Comparison of ENCODE assay signal across 26 cellular contexts in the genomic region with DNA sequence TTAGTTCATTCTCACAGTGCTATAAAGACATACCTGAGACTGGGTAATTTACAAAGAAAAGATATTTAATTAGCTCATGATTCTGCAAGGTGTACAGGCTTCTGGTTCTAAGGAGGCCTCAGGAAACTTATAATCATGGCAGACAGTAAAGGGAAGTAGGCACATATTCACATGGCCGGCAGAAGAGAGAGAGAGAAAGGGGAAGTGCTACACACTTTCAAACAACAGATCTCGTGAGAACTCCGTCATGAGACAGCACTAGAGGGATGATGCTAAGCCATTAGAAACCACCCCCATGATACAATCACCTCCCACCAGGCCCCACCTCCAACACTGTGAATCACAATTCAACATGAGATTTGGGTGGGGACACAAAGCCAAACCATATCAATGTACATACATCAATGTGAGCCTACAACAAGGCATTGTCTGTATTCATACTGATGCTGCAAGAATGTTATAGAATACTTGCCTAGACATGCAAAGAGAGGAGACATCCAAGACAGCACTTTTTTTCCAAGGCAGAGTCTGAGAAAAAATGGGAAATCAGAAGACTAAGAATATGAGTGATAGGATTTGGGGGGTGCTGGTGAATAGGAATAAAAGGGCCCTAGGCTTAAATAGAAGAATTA.
DNase-seq lines count a peak whose midpoint lies in the region; ATAC-seq, FAIRE-seq and TF ChIP-seq lines count a peak whose summit lies in the region.
"Had no signal": no experiment of that assay in that cellular context is flagged by ENCODE, and none has a peak within 500 bp of the region (broad histone marks: within the 10 kb centered on the region; RNA-seq: fewer than 3 reads in every experiment).

No MANE protein-coding gene starts in this region.

- no peak overlapping the region for H3K18ac ChIP-seq in H9 (ENCODE audit: insufficient read length, low read depth, low read length)

- H3K9me3 ChIP-seq in mammary epithelial cell (replicated peaks; ENCODE audit: insufficient read depth, low read length) (peaks cover 5% of the 10 kb centered on the region), RWPE2 (ENCODE audit: severe bottlenecking) (no peaks in the 10 kb centered on the region), H9 (ENCODE audit: control insufficient read depth, low read depth, low read length) (no peaks in the 10 kb centered on the region)

- peaks cover 4% of the 10 kb centered on the region for H3K4me1 ChIP-seq in mammary epithelial cell (ENCODE audit: insufficient read depth, low read length)
- H3K4me1 ChIP-seq in RWPE2 (ENCODE audit: insufficient read depth, poor library complexity, severe bottlenecking), result no peaks in the 10 kb centered on the region
- no peaks in the 10 kb centered on the region for H3K4me1 ChIP-seq in H9 (ENCODE audit: insufficient read depth, low read length)

- H3K4me2 ChIP-seq in mammary epithelial cell (ENCODE audit: insufficient read depth, low read depth, low read length) (no peak overlapping the region), H9 (ENCODE audit: insufficient read depth, insufficient read length, low read length) (no peak overlapping the region)
- H3K4me2 ChIP-seq: KMS-11 had no signal

- BruUV-seq in mammary epithelial cell (replicated peaks; lab: Mats Ljungman, UMichigan), result no TSS peak
- BruUV-seq in MCF 10A (replicated peaks; lab: Mats Ljungman, UMichigan), result no TSS peak

- H3K23ac ChIP-seq in H9 (ENCODE audit: insufficient read length, low read depth, low read length), result no peak overlapping the region

- H2BK120ac ChIP-seq in H9 (ENCODE audit: low read depth, low read length, poor library complexity, severe bottlenecking), result no peak overlapping the region

- no peak overlapping the region for H3T11ph ChIP-seq in H9 (ENCODE audit: low read length)

- in situ Hi-C loops in mammary epithelial cell (cut with MboI; ENCODE audit: low sequenced_read_pairs in 2 of 2), result no loop called here

- no peak overlapping the region for H3K9ac ChIP-seq in mammary epithelial cell (ENCODE audit: insufficient read depth, low read length)
- H3K9ac ChIP-seq in H9 (ENCODE audit: extremely low read depth, insufficient read length, low read length), result no peak overlapping the region
- H3K9ac ChIP-seq: KMS-11 had no signal

- H3K4me3 Mint-ChIP-seq in MCF 10A (ENCODE audit: unreplicated experiment) (no peak overlapping the region), H9 (no peak overlapping the region)
- H3K4me3 Mint-ChIP-seq: CD8-positive, alpha-beta memory T cell; T-helper 17 cell had no signal

- dilution Hi-C loops in mammary epithelial cell (cut with HindIII; ENCODE audit: low sequenced_read_pairs), result no loop called here

- no peak overlapping the region for H3K27ac Mint-ChIP-seq in MCF 10A (ENCODE audit: low read depth, unreplicated experiment)
- no peak overlapping the region for H3K27ac Mint-ChIP-seq in H9
- H3K27ac Mint-ChIP-seq: CD8-positive, alpha-beta memory T cell; T-helper 17 cell had no signal

- no peak overlapping the region for H2AK5ac ChIP-seq in H9 (ENCODE audit: insufficient read length, low read length)

- no peaks in the 10 kb centered on the region for H3K36me3 ChIP-seq in mammary epithelial cell (ENCODE audit: insufficient read depth, low read length)
- H3K36me3 ChIP-seq in RWPE2 (ENCODE audit: low read depth), result no peaks in the 10 kb centered on the region

- H3K14ac ChIP-seq in H9 (ENCODE audit: insufficient read depth, low read length), result no peak overlapping the region

- no peaks in the 10 kb centered on the region for H3K27me3 Mint-ChIP-seq in MCF 10A (ENCODE audit: insufficient read depth, unreplicated experiment)
- H3K27me3 Mint-ChIP-seq in H9 (ENCODE audit: low read depth), result no peaks in the 10 kb centered on the region; the same call in none of the 2 replicates

- CTCF ChIA-PET in mammary epithelial cell (lab: Charles Lee; ENCODE audit: low non-redundant PET) (no interaction called here), MCF 10A (lab: Yijun Ruan, JAX) (interaction anchor here (0.5 kb wide), 1 partner anchor 18 kb away, joined by 3 read pairs; no protein-coding TSS in a partner anchor)

- no peak overlapping the region for H3K56ac ChIP-seq in H9 (ENCODE audit: insufficient read length, low read depth, low read length)

- no peak overlapping the region for H4K8ac ChIP-seq in H9 (replicated peaks; ENCODE audit: insufficient read length, low read depth, low read length)

- H4K91ac ChIP-seq in H9 (ENCODE audit: insufficient read length, low read depth, low read length), result no peak overlapping the region

- H3K27ac ChIP-seq in mammary epithelial cell (ENCODE audit: insufficient read depth, low read depth, low read length), result no peak overlapping the region
- H3K27ac ChIP-seq in RWPE2 (ENCODE audit: poor library complexity, severe bottlenecking), result no peak overlapping the region
- H3K27ac ChIP-seq in H9 (ENCODE audit: insufficient read length, low read depth, low read length), result no peak overlapping the region
- H3K27ac ChIP-seq: KMS-11 had no signal

- DNase-seq in mammary epithelial cell (peak; percentile 65), MCF 10A (ENCODE audit: unreplicated experiment) (no peak), RWPE2 (ENCODE audit: low spot score) (no peak), epithelial cell of esophagus (ENCODE audit: low read depth) (peak; percentile 16), H9 (no peak), D721Med (ENCODE audit: insufficient read length, low spot score) (no peak), HUDEP-2 (lab: John Stamatoyannopoulos, UW; ENCODE audit: unreplicated experiment in 76 of 76) (no peak)
- no peak for DNase-seq in stimulated activated CD4-positive, alpha-beta T cell treated with anti-CD3 and anti-CD28 coated beads, Interleukin-4, amount 100 ng/mL, for 1 hour
- DNase-seq: 8988T; AML-193; C1 segment of cervical spinal cord; Calu3; CD8-positive, alpha-beta memory T cell; NCI-H1092 treated with DMSO at 0.1 percent for 48 hours; NCI-H2081; NCI-H2171; NCI-H345; NCI-H524; NCI-H774; SHP77; SW 1271; T-helper 17 cell had no signal

- H3K36me3 Mint-ChIP-seq in MCF 10A (ENCODE audit: insufficient read depth, unreplicated experiment) (no peaks in the 10 kb centered on the region), H9 (ENCODE audit: insufficient read depth in 1 of 3, low read depth in 3 of 3) (peaks cover 2 to 13% (median 4%) of the 10 kb centered on the region in 3 experiments; a peak in 6 of 7 replicates)

- H3K4me3 ChIP-seq in mammary epithelial cell (replicated peaks in 1 of 3; ENCODE audit: insufficient read depth in 1 of 3, low read depth in 2 of 3, low read length in 3 of 3) (no peak overlapping the region), RWPE2 (ENCODE audit: severe bottlenecking) (no peak overlapping the region), epithelial cell of esophagus (ENCODE audit: low read length) (no peak overlapping the region)

- no peak overlapping the region for H2BK5ac ChIP-seq in H9 (ENCODE audit: insufficient read length, low read length)

- 97% methylated on average over 3 of the region's 3 CpGs for WGBS in mammary epithelial cell (ENCODE audit: low coverage, missing lambda C conversion rate)
- WGBS in H9 (ENCODE audit: extremely low coverage, insufficient read length, low lambda C conversion rate), result no CpG with 5 or more reads among the region's 3 CpGs

- peaks cover 43% of the 10 kb centered on the region for H3K9me3 Mint-ChIP-seq in MCF 10A (ENCODE audit: unreplicated experiment)
- H3K9me3 Mint-ChIP-seq in H9, result peaks cover 9 to 10% of the 10 kb centered on the region in 2 experiments

- no peak overlapping the region for H2BK12ac ChIP-seq in H9 (ENCODE audit: insufficient read length, low read depth, low read length)

- no peak overlapping the region for H2BK20ac ChIP-seq in H9 (ENCODE audit: low read depth, low read length, poor library complexity, severe bottlenecking)

- H3K4ac ChIP-seq in H9 (ENCODE audit: low read depth, low read length), result no peak overlapping the region

- H3K4me1 Mint-ChIP-seq in MCF 10A (ENCODE audit: insufficient read depth, unreplicated experiment) (no peaks in the 10 kb centered on the region), H9 (no peaks in the 10 kb centered on the region)
- H3K4me1 Mint-ChIP-seq: T-helper 17 cell had no signal

- ATAC-seq in RWPE2 (ENCODE audit: low read depth), result peak; percentile 55; the same call in 2 of the 3 replicates
- ATAC-seq: T-helper 17 cell had no signal

- no peak for TF ChIP-seq CTCF in mammary epithelial cell (conservative IDR thresholded peaks at IDR 0.05 in 1 of 2, IDR thresholded peaks at IDR 0.05 in 1 of 2; ENCODE audit: extremely low read depth in 1 of 2, insufficient read depth in 1 of 2, low read depth in 1 of 2, low read length in 2 of 2)
- TF ChIP-seq CTCF in MCF 10A (IDR thresholded peaks at IDR 0.05; ENCODE audit: unreplicated experiment), result no peak
- TF ChIP-seq CTCF in RWPE2 (IDR thresholded peaks at IDR 0.05; ENCODE audit: poor library complexity, severe bottlenecking), result no peak
- TF ChIP-seq CTCF in epithelial cell of esophagus (IDR thresholded peaks at IDR 0.05; ENCODE audit: insufficient read depth, low read depth, low read length, missing control alignments), result no peak
- TF ChIP-seq CTCF in H9 (conservative IDR thresholded peaks at IDR 0.05), result no peak
- TF ChIP-seq CTCF in D721Med (IDR thresholded peaks at IDR 0.05; ENCODE audit: insufficient read depth, missing control alignments), result no peak

- no peaks in the 10 kb centered on the region for H3K23me2 ChIP-seq in H9 (ENCODE audit: insufficient read length, low read depth, low read length, poor library complexity, severe bottlenecking)

- intact Hi-C loops in mammary epithelial cell (cut with micrococcal nuclease), result no loop called here
- intact Hi-C loops in MCF 10A (cut with micrococcal nuclease), result no loop called here

- no peak for FAIRE-seq in D721Med (lab: Jason Lieb, UNC)
- FAIRE-seq: G401.6, GM19239, H54 had no signal

- H2BK15ac ChIP-seq in H9 (ENCODE audit: low read depth, low read length), result no peak overlapping the region

- H2AFZ ChIP-seq in mammary epithelial cell (ENCODE audit: low read depth, low read length), result no peak overlapping the region
- H2AFZ ChIP-seq in H9 (ENCODE audit: low read length), result no peak overlapping the region

- H4K20me1 ChIP-seq in mammary epithelial cell (ENCODE audit: insufficient read depth, low read length) (no peaks in the 10 kb centered on the region), H9 (ENCODE audit: control insufficient read depth, insufficient read depth, insufficient read length) (no peaks in the 10 kb centered on the region)

- no peaks in the 10 kb centered on the region for H3K79me2 ChIP-seq in mammary epithelial cell (ENCODE audit: insufficient read depth, low read length)
- H3K79me2 ChIP-seq in H9 (ENCODE audit: insufficient read depth, low read length), result no peaks in the 10 kb centered on the region

- H3K27me3 ChIP-seq in mammary epithelial cell (ENCODE audit: insufficient read depth, low read length) (no peaks in the 10 kb centered on the region), RWPE2 (ENCODE audit: insufficient read depth, poor library complexity, severe bottlenecking) (no peaks in the 10 kb centered on the region), H9 (ENCODE audit: insufficient read depth, low read length) (no peaks in the 10 kb centered on the region)

- POLR2A ChIA-PET in MCF 10A (lab: Yijun Ruan, JAX), result no interaction called here

- H3K79me1 ChIP-seq in H9 (ENCODE audit: insufficient read depth, low read depth, low read length, poor library complexity, severe bottlenecking), result no peaks in the 10 kb centered on the region

- H4K5ac ChIP-seq in H9 (ENCODE audit: insufficient read length, low read depth, low read length), result no peak overlapping the region

Comparison
In these comparisons a context has a peak if more than half of its experiments do, and no peak if none do; other contexts are left out.
1. DNase-seq: peak in mammary epithelial cell (single experiment) and epithelial cell of esophagus (single experiment); none in MCF 10A (single experiment), RWPE2 (single experiment), H9 (single experiment), D721Med (single experiment), stimulated activated CD4-positive, alpha-beta T cell treated with anti-CD3 and anti-CD28 coated beads, Interleukin-4, amount 100 ng/mL, for 1 hour (single experiment) and HUDEP-2 (0 of 76).